Comparison of ENCODE assay signal across 2 cellular contexts in genomic region chr20:34915749-34916455, GRCh38.
TF ChIP-seq lines count a peak whose summit lies in the region.

No MANE protein-coding gene starts in this region.

TF ChIP-seq in SK-N-SH, 30 proteins besides CTCF, POLR2A, EP300 and RAD21:
- no peak for TF ChIP-seq FOXJ3 (CRISPR knock-in tag; IDR thresholded peaks at IDR 0.05)
- no peak for TF ChIP-seq NFIC (IDR thresholded peaks at IDR 0.05; ENCODE audit: borderline replicate concordance)
- no peak for TF ChIP-seq SIN3A (IDR thresholded peaks at IDR 0.05; ENCODE audit: borderline replicate concordance, low read depth, low read length)
- no peak for TF ChIP-seq GABPA (IDR thresholded peaks at IDR 0.05; ENCODE audit: low read depth)
- TF ChIP-seq, protein P1, sequence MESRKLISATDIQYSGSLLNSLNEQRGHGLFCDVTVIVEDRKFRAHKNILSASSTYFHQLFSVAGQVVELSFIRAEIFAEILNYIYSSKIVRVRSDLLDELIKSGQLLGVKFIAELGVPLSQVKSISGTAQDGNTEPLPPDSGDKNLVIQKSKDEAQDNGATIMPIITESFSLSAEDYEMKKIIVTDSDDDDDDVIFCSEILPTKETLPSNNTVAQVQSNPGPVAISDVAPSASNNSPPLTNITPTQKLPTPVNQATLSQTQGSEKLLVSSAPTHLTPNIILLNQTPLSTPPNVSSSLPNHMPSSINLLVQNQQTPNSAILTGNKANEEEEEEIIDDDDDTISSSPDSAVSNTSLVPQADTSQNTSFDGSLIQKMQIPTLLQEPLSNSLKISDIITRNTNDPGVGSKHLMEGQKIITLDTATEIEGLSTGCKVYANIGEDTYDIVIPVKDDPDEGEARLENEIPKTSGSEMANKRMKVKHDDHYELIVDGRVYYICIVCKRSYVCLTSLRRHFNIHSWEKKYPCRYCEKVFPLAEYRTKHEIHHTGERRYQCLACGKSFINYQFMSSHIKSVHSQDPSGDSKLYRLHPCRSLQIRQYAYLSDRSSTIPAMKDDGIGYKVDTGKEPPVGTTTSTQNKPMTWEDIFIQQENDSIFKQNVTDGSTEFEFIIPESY (IDR thresholded peaks at IDR 0.05; ENCODE audit: borderline replicate concordance, low read depth), result no peak
- TF ChIP-seq RXRA (IDR thresholded peaks at IDR 0.05; ENCODE audit: borderline replicate concordance, low read depth), result no peak
- TF ChIP-seq JUND (IDR thresholded peaks at IDR 0.05), result no peak
- TF ChIP-seq MAX (IDR thresholded peaks at IDR 0.05; ENCODE audit: low read depth), result no peak
- TF ChIP-seq, protein P2, sequence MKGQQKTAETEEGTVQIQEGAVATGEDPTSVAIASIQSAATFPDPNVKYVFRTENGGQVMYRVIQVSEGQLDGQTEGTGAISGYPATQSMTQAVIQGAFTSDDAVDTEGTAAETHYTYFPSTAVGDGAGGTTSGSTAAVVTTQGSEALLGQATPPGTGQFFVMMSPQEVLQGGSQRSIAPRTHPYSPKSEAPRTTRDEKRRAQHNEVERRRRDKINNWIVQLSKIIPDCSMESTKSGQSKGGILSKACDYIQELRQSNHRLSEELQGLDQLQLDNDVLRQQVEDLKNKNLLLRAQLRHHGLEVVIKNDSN (IDR thresholded peaks at IDR 0.05; ENCODE audit: borderline replicate concordance, low read depth), result no peak
- TF ChIP-seq TCF12 (IDR thresholded peaks at IDR 0.05), result no peak
- no peak for TF ChIP-seq MXI1 (IDR thresholded peaks at IDR 0.05; ENCODE audit: low read depth, low read length)
- TF ChIP-seq YY1 (IDR thresholded peaks at IDR 0.05; ENCODE audit: low read depth), result no peak
- TF ChIP-seq MEF2A (IDR thresholded peaks at IDR 0.05; ENCODE audit: borderline replicate concordance, low read depth), result no peak
- no peak for TF ChIP-seq CHD2 (IDR thresholded peaks at IDR 0.05; ENCODE audit: low read length, partially characterized antibody)
- no peak for TF ChIP-seq RFX5 (IDR thresholded peaks at IDR 0.05; ENCODE audit: low read length)

TF ChIP-seq in SK-N-SH treated with all-trans-retinoic acid at 6 μM for 48 hours, 23 proteins besides CTCF, POLR2A, EP300 and RAD21:
- TF ChIP-seq ZNF565 (CRISPR knock-in tag; conservative IDR thresholded peaks at IDR 0.05; ENCODE audit: low read depth), result no peak
